10 cellular contexts compared by ENCODE assay signal in the genomic region with DNA sequence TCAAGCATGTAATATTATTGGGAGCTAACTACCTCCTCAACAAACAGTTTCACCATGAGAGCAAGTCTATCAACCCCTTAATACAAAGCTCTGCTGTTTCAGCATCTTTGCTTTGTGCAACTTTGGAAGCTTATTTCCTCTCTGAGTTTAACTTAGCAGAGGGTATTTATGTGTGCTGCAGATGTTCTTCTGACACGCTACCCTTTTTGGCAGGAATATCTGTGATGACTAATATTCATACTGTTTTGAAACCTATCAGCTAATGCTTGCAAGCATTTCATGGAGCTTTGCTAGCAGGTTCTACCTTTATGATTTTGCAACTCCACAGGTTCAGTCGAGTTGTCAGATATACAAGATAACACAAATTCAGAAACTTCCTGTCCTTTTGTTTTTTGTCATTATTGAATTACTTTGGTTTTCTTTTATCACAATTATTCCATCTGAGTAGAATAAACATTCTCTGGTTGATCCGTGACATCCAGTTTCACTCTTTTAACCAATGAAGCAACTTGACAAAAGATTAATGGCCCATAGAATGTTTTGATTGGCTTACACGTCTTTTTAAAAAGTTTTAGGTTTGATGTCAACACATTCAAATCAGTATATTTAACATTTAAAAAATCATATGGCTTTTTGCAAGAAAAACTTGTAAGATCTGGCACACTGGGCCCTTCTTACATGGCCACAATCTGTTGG. TPM values are rescaled to one million over a fixed set of nuclear protein-coding genes. Genes with fewer than 3 reads are reported as not detected.
A peak's percentile ranks its signal among the peaks of the same experiment; 100 is the strongest.
DNase-seq lines count a peak whose midpoint lies in the region; ATAC-seq and TF ChIP-seq lines count a peak whose summit lies in the region.
"Had no signal": no experiment of that assay in that cellular context is flagged by ENCODE, and none has a peak within 500 bp of the region (broad histone marks: within the 10 kb centered on the region; RNA-seq: fewer than 3 reads in every experiment).

No MANE protein-coding gene starts in this region.

- no peaks in the 10 kb centered on the region for H3K9me3 Mint-ChIP-seq in stimulated activated memory B cell treated with anti-CD40 and anti-IgM and Interleukin-4, amounts not matched to agents 10 μg/mL and 1 μg/mL and 100 μg/mL, for 72 hours
- H3K9me3 Mint-ChIP-seq: activated B cell treated with CpG ODN at 0.5 μM for 24 hours had no signal

- no peaks in the 10 kb centered on the region for H3K27me3 ChIP-seq in right atrium auricular region
- H3K27me3 ChIP-seq in ovary = no peaks in the 10 kb centered on the region

- TF ChIP-seq EP300 in ovary (IDR thresholded peaks at IDR 0.05) = no peak

- no peak for TF ChIP-seq POLR2A in ovary (IDR thresholded peaks at IDR 0.05)

- peaks cover 54% of the 10 kb centered on the region for H3K4me1 Mint-ChIP-seq in stimulated activated memory B cell treated with anti-CD40 and anti-IgM and Interleukin-4, amounts not matched to agents 10 μg/mL and 1 μg/mL and 100 μg/mL, for 72 hours

- H3K36me3 Mint-ChIP-seq in stimulated activated memory B cell treated with anti-CD40 and anti-IgM and Interleukin-4, amounts not matched to agents 10 μg/mL and 1 μg/mL and 100 μg/mL, for 72 hours = no peaks in the 10 kb centered on the region

- H3K27ac ChIP-seq in right atrium auricular region (no peak overlapping the region), ovary (no peak overlapping the region)

- 8 to 15% (median 15%) methylated on average over 4 of the region's 4 CpGs for WGBS in ovary, 3 donors

- H3K27me3 Mint-ChIP-seq in stimulated activated memory B cell treated with anti-CD40 and anti-IgM and Interleukin-4, amounts not matched to agents 10 μg/mL and 1 μg/mL and 100 μg/mL, for 72 hours = no peaks in the 10 kb centered on the region
- H3K27me3 Mint-ChIP-seq: activated B cell treated with CpG ODN at 0.5 μM for 24 hours had no signal

- DNase-seq in Right ventricle myocardium inferior (ENCODE audit: missing footprints) (no peak), right atrium auricular region (ENCODE audit: low spot score) (no peak), dermis microvascular lymphatic vessel endothelial cell (ENCODE audit: low read depth in 2 of 2) (peak; percentile 41 to 70), ovary (no peak), midbrain (lab: John Stamatoyannopoulos, UW) (no peak), DMS53 (lab: John Stamatoyannopoulos, UW) (no peak)
- DNase-seq: activated B cell treated with CpG ODN at 0.5 μM for 24 hours, DND-41 had no signal

- H3K4me3 ChIP-seq in right atrium auricular region (no peak overlapping the region), ovary (no peak overlapping the region)

- H3K36me3 ChIP-seq in right atrium auricular region = no peaks in the 10 kb centered on the region
- no peaks in the 10 kb centered on the region for H3K36me3 ChIP-seq in ovary

- peak overlapping the region; percentile 96 for H3K27ac Mint-ChIP-seq in stimulated activated memory B cell treated with anti-CD40 and anti-IgM and Interleukin-4, amounts not matched to agents 10 μg/mL and 1 μg/mL and 100 μg/mL, for 72 hours
- H3K27ac Mint-ChIP-seq: activated B cell treated with CpG ODN at 0.5 μM for 24 hours had no signal

- TF ChIP-seq CTCF in right atrium auricular region (IDR thresholded peaks at IDR 0.05) (no peak), ovary (IDR thresholded peaks at IDR 0.05) (no peak)

- H3K4me1 ChIP-seq in right atrium auricular region (peaks cover 0 to 16% of the 10 kb centered on the region in 2 donors), ovary (ENCODE audit: insufficient read depth) (peaks cover 9% of the 10 kb centered on the region)

- H3K9me3 ChIP-seq in right atrium auricular region = no peaks in the 10 kb centered on the region
- no peaks in the 10 kb centered on the region for H3K9me3 ChIP-seq in ovary

- ATAC-seq in Right ventricle myocardium inferior (peak; percentile 76), HG03460 (IDR thresholded peaks at IDR 0.05; ENCODE audit: unreplicated experiment) (peak; percentile 45)
- ATAC-seq in stimulated activated memory B cell treated with anti-CD40 and anti-IgM and Interleukin-4, amounts not matched to agents 10 μg/mL and 1 μg/mL and 100 μg/mL, for 72 hours = no peak

- H3K4me3 Mint-ChIP-seq in stimulated activated memory B cell treated with anti-CD40 and anti-IgM and Interleukin-4, amounts not matched to agents 10 μg/mL and 1 μg/mL and 100 μg/mL, for 72 hours = no peak overlapping the region
- H3K4me3 Mint-ChIP-seq: activated B cell treated with CpG ODN at 0.5 μM for 24 hours had no signal

- intact Hi-C loops in Right ventricle myocardium inferior (cut with DNase I) = no loop called here
- intact Hi-C loops in ovary (cut with DNase I) = no loop called here

RNA-seq across cellular contexts. Expression of a gene that starts 1.7 kb away (rescaled TPM):
- total RNA-seq in Right ventricle myocardium inferior = 9.3 TPM
- 1 to 10 TPM; 3.1 to 4.2 TPM for total RNA-seq in right atrium auricular region
- total RNA-seq in dermis microvascular lymphatic vessel endothelial cell = 3.9 and 12.3 TPM in 2 replicates
- total RNA-seq in ovary = 10 to 100 TPM in 6 of 7 donors, 1 to 10 TPM in 1; 7.0 to 18.9 (median 13.5) TPM
- polyA plus RNA-seq in ovary = 10 to 100 TPM; 12.8 to 22.7 TPM

Comparison
In these comparisons a context has a peak if more than half of its experiments do, and no peak if none do; other contexts are left out.
1. DNase-seq: peak in dermis microvascular lymphatic vessel endothelial cell (2 of 2); none in Right ventricle myocardium inferior (single experiment), right atrium auricular region (single experiment), ovary (0 of 5), midbrain (single experiment) and DMS53 (single experiment).